In genomic region chr11:76839326-76839725, GRCh38 we compare ENCODE assay signal across 22 cellular contexts. TPM values are rescaled to one million over a fixed set of nuclear protein-coding genes. Genes with fewer than 3 reads are reported as not detected.
DNase-seq lines count a peak whose midpoint lies in the region; ATAC-seq and TF ChIP-seq lines count a peak whose summit lies in the region.
"Had no signal": no experiment of that assay in that cellular context is flagged by ENCODE, and none has a peak within 500 bp of the region (broad histone marks: within the 10 kb centered on the region; RNA-seq: fewer than 3 reads in every experiment).

No MANE protein-coding gene starts in this region.

- H2AFZ ChIP-seq in HCT116 (ENCODE audit: low read depth, low read length, poor library complexity, severe bottlenecking) (peak overlapping the region; percentile 19), PC-9 (no peak overlapping the region), neuronal stem cell (ENCODE audit: low read length) (peak overlapping the region; percentile 11)
- H2AFZ ChIP-seq: neural progenitor cell had no signal

- H2BK120ac ChIP-seq in neuronal stem cell (ENCODE audit: low read depth, low read length) = no peak overlapping the region

- H2BK15ac ChIP-seq in neuronal stem cell (ENCODE audit: low read length) = no peak overlapping the region

- H4K91ac ChIP-seq in neuronal stem cell (ENCODE audit: low read depth, low read length, poor library complexity) = no peak overlapping the region

- H3K18ac ChIP-seq in neuronal stem cell (ENCODE audit: low read length) = no peak overlapping the region

- no peak overlapping the region for H2BK12ac ChIP-seq in neuronal stem cell (ENCODE audit: low read length)

- BruUV-seq in HCT116 (replicated peaks; lab: Mats Ljungman, UMichigan) = no TSS peak
- no TSS peak for BruUV-seq in PC-9 (replicated peaks; lab: Mats Ljungman, UMichigan)

- TF ChIP-seq RAD21 in HCT116 (IDR thresholded peaks at IDR 0.05; ENCODE audit: low read depth) = no peak

- no peak overlapping the region for H3K14ac ChIP-seq in neuronal stem cell (ENCODE audit: low read length)

- H3F3A ChIP-seq in PC-9 (ENCODE audit: insufficient read depth, low read depth) = peaks cover 11% of the 10 kb centered on the region; the same call in 1 of the 2 replicates

- no CpG with 5 or more reads among the region's 1 CpG for WGBS in neuronal stem cell (ENCODE audit: extremely low coverage in 2 of 2, insufficient read length in 2 of 2, insufficient replicate concordance in 1 of 2), 2 donors

- H3K36me3 ChIP-seq in HCT116 (ENCODE audit: control insufficient read depth in 1 of 2, insufficient read depth in 2 of 2, low read length in 2 of 2) (no peaks in the 10 kb centered on the region), PC-9 (ENCODE audit: low read depth) (no peaks in the 10 kb centered on the region), neuronal stem cell (replicated peaks in 1 of 2; ENCODE audit: control insufficient read depth in 2 of 2, insufficient read depth in 2 of 2, low read length in 2 of 2) (no peaks in the 10 kb centered on the region), gastrocnemius medialis (no peaks in the 10 kb centered on the region)
- H3K36me3 ChIP-seq: esophagus muscularis mucosa, HAP-1, neural progenitor cell, SJCRH30 had no signal

- intact Hi-C loops in HCT116 (cut with micrococcal nuclease) (loop anchor here (2.0 kb wide), 1 partner anchor 33 kb away; no protein-coding TSS in a partner anchor), PC-9 (cut with micrococcal nuclease; ENCODE audit: unreplicated experiment) (no loop called here), gastrocnemius medialis (cut with DNase I; ENCODE audit: low total_unique reads) (no loop called here)

- H3K27me3 ChIP-seq in HCT116 (ENCODE audit: insufficient read depth, low read length) (no peaks in the 10 kb centered on the region), PC-9 (ENCODE audit: insufficient read depth, low read depth) (no peaks in the 10 kb centered on the region), neuronal stem cell (ENCODE audit: control insufficient read depth in 3 of 3, insufficient read depth in 3 of 3, low read depth in 1 of 3, low read length in 3 of 3) (no peaks in the 10 kb centered on the region), gastrocnemius medialis (peaks cover 0 to 4% (median 3%) of the 10 kb centered on the region in 3 donors)
- H3K27me3 ChIP-seq: neural progenitor cell, SJCRH30 had no signal

- CTCF ChIA-PET in HCT116 (lab: Charles Lee) = interaction anchor here (1.2 kb wide), 1 partner anchor 30 kb away, joined by 4 read pairs; no protein-coding TSS in a partner anchor
- CTCF ChIA-PET in PC-9 (lab: Charles Lee) = no interaction called here

- H4K20me1 ChIP-seq in HCT116 (ENCODE audit: insufficient read depth) (no peaks in the 10 kb centered on the region), PC-9 (ENCODE audit: insufficient read depth) (no peaks in the 10 kb centered on the region)

- H2AK5ac ChIP-seq in neuronal stem cell (ENCODE audit: low read depth, low read length) = no peak overlapping the region

- no peak overlapping the region for H2BK5ac ChIP-seq in neuronal stem cell (ENCODE audit: low read length)

- H3K9me3 ChIP-seq in HCT116 (ENCODE audit: control insufficient read depth in 1 of 2, insufficient read depth in 1 of 2, low read depth in 1 of 2, low read length in 2 of 2) (no peaks in the 10 kb centered on the region), PC-9 (ENCODE audit: insufficient read depth, low read depth) (no peaks in the 10 kb centered on the region; the same call in 1 of the 2 replicates), neuronal stem cell (replicated peaks in 1 of 2; ENCODE audit: control insufficient read depth in 2 of 2, insufficient read depth in 1 of 2, low read depth in 1 of 2, low read length in 2 of 2) (no peaks in the 10 kb centered on the region), gastrocnemius medialis (no peaks in the 10 kb centered on the region)
- H3K9me3 ChIP-seq: esophagus muscularis mucosa, HAP-1, psoas muscle, SJCRH30 had no signal

- in situ Hi-C loops in gastrocnemius medialis (cut with MboI; ENCODE audit: low sequenced_read_pairs in 4 of 4) = no loop called here

- H3K4me1 ChIP-seq in HCT116 (ENCODE audit: control insufficient read depth in 1 of 2, insufficient read depth in 2 of 2, low read length in 2 of 2) = peaks cover 4 to 23% of the 10 kb centered on the region in 2 experiments; a peak in 3 of 4 replicates
- peaks cover 44% of the 10 kb centered on the region for H3K4me1 ChIP-seq in PC-9 (replicated peaks; ENCODE audit: insufficient read depth)
- peaks cover 12 to 15% of the 10 kb centered on the region in 2 donors for H3K4me1 ChIP-seq in neuronal stem cell (ENCODE audit: control insufficient read depth in 2 of 2, insufficient read depth in 1 of 2, low read depth in 1 of 2, low read length in 2 of 2)
- H3K4me1 ChIP-seq in gastrocnemius medialis = peaks cover 0 to 6% of the 10 kb centered on the region in 2 donors
- H3K4me1 ChIP-seq: HAP-1 had no signal

- peak; percentile 90 for ATAC-seq in HCT116
- ATAC-seq in gastrocnemius medialis = no peak
- no peak for ATAC-seq in HG02973 (IDR thresholded peaks at IDR 0.05; ENCODE audit: unreplicated experiment)
- no peak for ATAC-seq in GM18868 (IDR thresholded peaks at IDR 0.05; ENCODE audit: unreplicated experiment)
- ATAC-seq: activated T-cell treated with anti-CD3 and anti-CD28 coated beads, Interleukin-2, amount 50 U/mL, for 4 hours had no signal

- H3K4me3 ChIP-seq in HCT116 (replicated peaks in 1 of 2; ENCODE audit: low read depth in 1 of 2, low read length in 2 of 2) (no peak overlapping the region; a peak in 1 of 4 replicates), PC-9 (no peak overlapping the region), neuronal stem cell (ENCODE audit: low read length in 2 of 2) (no peak overlapping the region), gastrocnemius medialis (no peak overlapping the region)
- H3K4me3 ChIP-seq: esophagus muscularis mucosa, HAP-1, neural progenitor cell, psoas muscle, SJCRH30 had no signal

- no peak overlapping the region for H3K23ac ChIP-seq in neuronal stem cell (ENCODE audit: low read depth, low read length, poor library complexity)

- H3K27ac ChIP-seq in HCT116 (ENCODE audit: low read depth, low read length) (no peak overlapping the region), PC-9 (0 out of 2 replicates have a peak overlapping the region, but pooled peaks have one; percentile 14), neuronal stem cell (replicated peaks; ENCODE audit: low read length) (no peak overlapping the region), gastrocnemius medialis (no peak overlapping the region)
- H3K27ac ChIP-seq: esophagus muscularis mucosa, neural progenitor cell, psoas muscle, SJCRH30 had no signal

- H3K9me2 ChIP-seq in HCT116 (ENCODE audit: insufficient read depth) (no peaks in the 10 kb centered on the region), PC-9 (ENCODE audit: insufficient read depth) (no peaks in the 10 kb centered on the region)

- H3K4me2 ChIP-seq in HCT116 (ENCODE audit: low read length) = peak overlapping the region; percentile 59
- H3K4me2 ChIP-seq in PC-9 = peak overlapping the region; percentile 22
- H3K4me2 ChIP-seq in neuronal stem cell (ENCODE audit: insufficient read depth, low read length, poor library complexity, severe bottlenecking) = no peak overlapping the region
- H3K4me2 ChIP-seq: neural progenitor cell had no signal

- POLR2A ChIA-PET in HCT116 (lab: Charles Lee) = no interaction called here
- POLR2A ChIA-PET in PC-9 (lab: Charles Lee; ENCODE audit: unreplicated experiment) = no interaction called here

- DNase-seq in HCT116 (ENCODE audit: low read depth, low spot score) (peak; percentile 65), PC-9 (peak; percentile 16 to 81), dermis blood vessel endothelial cell (peak; percentile 63), neuronal stem cell (ENCODE audit: low spot score) (no peak), gastrocnemius medialis (no peak)
- DNase-seq: activated naive CD4-positive, alpha-beta T cell treated with anti-CD3 and anti-CD28 coated beads, Interleukin-2, amount 50 U/mL, for 16 hours; activated T-cell treated with anti-CD3 and anti-CD28 coated beads, Interleukin-2, amount 50 U/mL, for 4 hours; effector CD8-positive, alpha-beta T cell; left cardiac atrium; midbrain; NCI-H1436; NCI-H2171 treated with DMSO at 0.1 percent for 48 hours; NCI-H526 treated with DMSO at 0.1 percent for 48 hours; psoas muscle; stimulated activated CD4-positive, alpha-beta T cell treated with anti-CD3 and anti-CD28 coated beads, Interleukin-2, amount 100 ng/mL, for 48 hours; stimulated activated naive CD4-positive, alpha-beta T cell treated with Interleukin-2 at 50 U/mL for 16 hours had no signal

- TF ChIP-seq POLR2A in HCT116 (IDR thresholded peaks at IDR 0.05; ENCODE audit: borderline replicate concordance, extremely low read depth, insufficient read depth, insufficient read length) (no peak), gastrocnemius medialis (IDR thresholded peaks at IDR 0.05) (no peak)

- H3K79me2 ChIP-seq in HCT116 (ENCODE audit: insufficient read depth, low read length) (no peaks in the 10 kb centered on the region), PC-9 (ENCODE audit: low read depth) (no peaks in the 10 kb centered on the region)

- H4K8ac ChIP-seq in neuronal stem cell (ENCODE audit: low read depth, low read length) = no peak overlapping the region

- TF ChIP-seq CTCF in HCT116 (IDR thresholded peaks at IDR 0.05 in 2 of 3, conservative IDR thresholded peaks at IDR 0.05 in 1 of 3; ENCODE audit: borderline replicate concordance in 1 of 3, insufficient read depth in 1 of 3, low read depth in 2 of 3, low read length in 2 of 3) (no peak), PC-9 (conservative IDR thresholded peaks at IDR 0.05) (no peak), gastrocnemius medialis (IDR thresholded peaks at IDR 0.05 in 4 of 5, conservative IDR thresholded peaks at IDR 0.05 in 1 of 5) (no peak)

- RAD21 ChIA-PET in HCT116 (lab: Charles Lee; ENCODE audit: low non-redundant PET in 1 of 2, low total read pairs in 2 of 2, uncharacterized antibody in 2 of 2, unreplicated experiment in 2 of 2) = no interaction called here

- no peak overlapping the region for H3K9ac ChIP-seq in HCT116 (ENCODE audit: low read length)
- H3K9ac ChIP-seq in neuronal stem cell (ENCODE audit: low read depth, low read length, poor library complexity) = no peak overlapping the region
- H3K9ac ChIP-seq: neural progenitor cell had no signal

- no peaks in the 10 kb centered on the region for H3K79me1 ChIP-seq in neuronal stem cell (ENCODE audit: low read depth, low read length)

- no peak overlapping the region for H3K4ac ChIP-seq in neuronal stem cell (ENCODE audit: low read length)

RNA-seq across cellular contexts. Expression of gene ACER3, which starts 21.4 kb away (rescaled TPM):
- total RNA-seq in HCT116 (2021; ENCODE audit: unreplicated experiment) (19.1 TPM), PC-9 (2021) (15.8 and 21.3 TPM in 2 replicates), dermis blood vessel endothelial cell (22.8 and 30.1 TPM in 2 replicates), gastrocnemius medialis (1 to 10 TPM; 1.1 to 3.4 (median 2.6) TPM)
- polyA plus RNA-seq in HCT116 (2012) = 7.1 and 8.1 TPM in 2 replicates
- polyA plus RNA-seq in neuronal stem cell (2013, experiment 1 of 2) = 7.2 TPM
- polyA plus RNA-seq in neuronal stem cell (2013, experiment 2 of 2) = 8.0 TPM

RNA-seq across cellular contexts. Expression of gene TSKU, which starts 56.2 kb away (rescaled TPM):
- total RNA-seq in HCT116 (2021; ENCODE audit: unreplicated experiment) = 21.9 TPM
- polyA plus RNA-seq in HCT116 (2012) = 21.1 and 25.4 TPM in 2 replicates
- 89.3 and 99.4 TPM in 2 replicates for total RNA-seq in PC-9 (2021)
- total RNA-seq in dermis blood vessel endothelial cell = 4.4 and 8.7 TPM in 2 replicates
- 12.1 TPM for polyA plus RNA-seq in neuronal stem cell (2013, experiment 1 of 2)
- polyA plus RNA-seq in neuronal stem cell (2013, experiment 2 of 2) = 11.9 TPM
- total RNA-seq in gastrocnemius medialis = 10 to 100 TPM; 10.2 to 23.9 (median 15.8) TPM

Comparison
In these comparisons a context has a peak if more than half of its experiments do, and no peak if none do; other contexts are left out.
1. DNase-seq: peak in HCT116 (single experiment), PC-9 (2 of 2) and dermis blood vessel endothelial cell (single experiment); none in neuronal stem cell (single experiment) and gastrocnemius medialis (0 of 2).